20 cellular contexts compared by ENCODE assay signal in genomic region chr4:156560701-156561100, GRCh38.
DNase-seq lines count a peak whose midpoint lies in the region; ATAC-seq, FAIRE-seq and TF ChIP-seq lines count a peak whose summit lies in the region.
"Had no signal": no experiment of that assay in that cellular context is flagged by ENCODE, and none has a peak within 500 bp of the region (broad histone marks: within the 10 kb centered on the region; RNA-seq: fewer than 3 reads in every experiment).

No MANE protein-coding gene starts in this region.

- 80 to 92% (median 89%) methylated on average over 2 of the region's 2 CpGs for WGBS in stomach, 5 donors

- TF ChIP-seq POLR2A in NB4 (IDR thresholded peaks at IDR 0.05; ENCODE audit: extremely low read depth, insufficient read length) = no peak
- TF ChIP-seq POLR2A in stomach (IDR thresholded peaks at IDR 0.05) = no peak

- TF ChIP-seq CTCF in NB4 (IDR thresholded peaks at IDR 0.05; ENCODE audit: low read depth, low read length) (no peak), bronchial epithelial cell (IDR thresholded peaks at IDR 0.05; ENCODE audit: insufficient read depth, low read length, severe bottlenecking) (no peak), tibial artery (IDR thresholded peaks at IDR 0.05) (no peak), stomach (IDR thresholded peaks at IDR 0.05) (no peak)

- intact Hi-C loops in tibial artery (cut with DNase I; ENCODE audit: low total_unique reads) (no loop called here), stomach (cut with DNase I; ENCODE audit: low total_unique reads) (no loop called here)

- H3K4me1 ChIP-seq in tibial artery = peaks cover 0 to 45% (median 15%) of the 10 kb centered on the region in 4 donors
- no peaks in the 10 kb centered on the region for H3K4me1 ChIP-seq in stomach
- H3K4me1 ChIP-seq: A549, right atrium auricular region had no signal

- no peaks in the 10 kb centered on the region for H3K36me3 ChIP-seq in bronchial epithelial cell (ENCODE audit: control insufficient read depth, insufficient read depth, low read length)
- no peaks in the 10 kb centered on the region for H3K36me3 ChIP-seq in tibial artery
- H3K36me3 ChIP-seq in stomach = no peaks in the 10 kb centered on the region
- H3K36me3 ChIP-seq: neutrophil, right atrium auricular region had no signal

- no peak overlapping the region for H3K4me3 ChIP-seq in NB4 (ENCODE audit: low read depth, low read length)
- no peak overlapping the region for H3K4me3 ChIP-seq in bronchial epithelial cell (ENCODE audit: low read depth, low read length)
- no peak overlapping the region for H3K4me3 ChIP-seq in tibial artery
- H3K4me3 ChIP-seq in stomach = no peak overlapping the region
- H3K4me3 ChIP-seq: A549, mucosa of descending colon, right atrium auricular region had no signal

- H3K27me3 ChIP-seq in bronchial epithelial cell (ENCODE audit: control insufficient read depth, insufficient read depth, low read length) (no peaks in the 10 kb centered on the region), tibial artery (no peaks in the 10 kb centered on the region), stomach (no peaks in the 10 kb centered on the region)
- H3K27me3 ChIP-seq: neutrophil, right atrium auricular region had no signal

- DNase-seq in NOMO-1 treated with DMSO at 0.1 percent for 48 hours (lab: John Stamatoyannopoulos, UW; ENCODE audit: unreplicated experiment) (peak; percentile 48), NOMO-1 treated with dmso at 0.1 percent for 144 hours (lab: John Stamatoyannopoulos, UW; ENCODE audit: unreplicated experiment) (no peak), NB4 (ENCODE audit: low read depth) (peak; percentile 40), bronchial epithelial cell (ENCODE audit: low read depth) (peak; percentile 71), tibial artery (no peak), stomach (no peak), GDM1 (lab: John Stamatoyannopoulos, UW) (no peak)
- DNase-seq: CD4-positive, CD25-positive, alpha-beta regulatory T cell; central memory CD4-positive, alpha-beta T cell; DMS79 treated with DMSO at 0.1 percent for 48 hours; effector CD8-positive, alpha-beta T cell; left colon; mucosa of descending colon; NCI-H2171; stimulated activated naive CD8-positive, alpha-beta T cell treated with anti-CD3 and anti-CD28 coated beads, Interleukin-15, amount 100 ng/mL, for 72 hours had no signal

- no peaks in the 10 kb centered on the region for H3K9me3 ChIP-seq in tibial artery
- no peaks in the 10 kb centered on the region for H3K9me3 ChIP-seq in stomach
- H3K9me3 ChIP-seq: A549, mucosa of descending colon, neutrophil, right atrium auricular region had no signal

- no peak for ATAC-seq in HG02981 (IDR thresholded peaks at IDR 0.05; ENCODE audit: unreplicated experiment)
- ATAC-seq: A549; left colon; mucosa of descending colon; Right ventricle myocardium inferior; stimulated activated naive CD8-positive, alpha-beta T cell treated with anti-CD3 and anti-CD28 coated beads, Interleukin-15, amount 100 ng/mL, for 72 hours had no signal

- FAIRE-seq in bronchial epithelial cell (lab: Jason Lieb, UNC) = no peak
- FAIRE-seq: A549 had no signal

- H3K27ac ChIP-seq in tibial artery = peak overlapping the region; percentile 18 to 29
- no peak overlapping the region for H3K27ac ChIP-seq in stomach
- H3K27ac ChIP-seq: A549, neutrophil, right atrium auricular region had no signal

- TF ChIP-seq EP300 in stomach (IDR thresholded peaks at IDR 0.05) = no peak

Comparison
In these comparisons a context has a peak if more than half of its experiments do, and no peak if none do; other contexts are left out.
1. DNase-seq: peak in NOMO-1 treated with DMSO at 0.1 percent for 48 hours (single experiment), NB4 (single experiment) and bronchial epithelial cell (single experiment); none in NOMO-1 treated with dmso at 0.1 percent for 144 hours (single experiment), tibial artery (0 of 2), stomach (single experiment) and GDM1 (single experiment).
2. H3K27ac ChIP-seq: peak in tibial artery (2 of 2); none in stomach (0 of 5).